In the genomic region with DNA sequence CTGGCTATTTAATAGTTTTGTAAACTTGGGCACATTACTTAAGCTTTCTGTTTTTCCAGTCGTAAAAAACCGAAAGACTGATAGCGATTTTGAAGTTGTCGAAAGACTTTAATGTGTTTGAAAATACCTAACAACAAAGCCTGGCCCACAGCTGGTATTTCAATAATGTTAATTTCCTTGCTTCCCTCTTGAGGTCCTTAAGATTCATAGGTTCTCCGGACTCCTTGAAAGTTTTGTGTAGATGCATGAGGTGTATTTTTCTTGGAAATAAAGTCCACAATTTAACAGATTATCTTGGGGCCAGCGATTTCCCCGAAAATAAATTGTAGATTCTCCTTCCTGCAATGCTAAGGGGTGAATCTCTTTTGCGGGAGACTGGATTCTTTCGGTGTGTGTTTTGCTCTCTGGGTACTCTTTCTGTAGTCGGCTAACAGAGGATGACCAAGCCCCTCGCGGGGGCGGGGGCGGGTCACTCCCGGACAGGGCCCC, we compare ENCODE assay signal across 8 cellular contexts. TPM values are rescaled to one million over a fixed set of nuclear protein-coding genes. Genes with fewer than 3 reads are reported as not detected.
DNase-seq lines count a peak whose midpoint lies in the region; ATAC-seq and TF ChIP-seq lines count a peak whose summit lies in the region.

No MANE protein-coding gene starts in this region.

- H3K9me3 Mint-ChIP-seq in progenitor cell of endocrine pancreas (ENCODE audit: low read depth), result no peaks in the 10 kb centered on the region

- TF ChIP-seq EP300 in esophagus muscularis mucosa (IDR thresholded peaks at IDR 0.05), result no peak

- H3K4me3 ChIP-seq in DND-41 (ENCODE audit: low read depth in 1 of 2, low read length in 2 of 2) (peak overlapping the region; percentile 93 to 98; a peak in 3 of 4 replicates), esophagus muscularis mucosa (peak overlapping the region; percentile 78 to 100 (median 86))

- peaks cover 43% of the 10 kb centered on the region for H3K79me2 ChIP-seq in DND-41 (ENCODE audit: insufficient read depth, low read length)

- H3K36me3 ChIP-seq in DND-41 (ENCODE audit: insufficient read depth, low read length) (peaks cover 37% of the 10 kb centered on the region), esophagus muscularis mucosa (peaks cover 13 to 29% (median 17%) of the 10 kb centered on the region in 4 donors)

- H3K36me3 Mint-ChIP-seq in progenitor cell of endocrine pancreas (ENCODE audit: insufficient read depth), result peaks cover 20% of the 10 kb centered on the region

- CTCF ChIA-PET in RWPE1 (lab: Yijun Ruan, JAX), result interaction anchor here (0.6 to 1.5 kb wide), 6 partner anchors 8 to 92 kb away, joined by 3 to 8 read pairs (median 5); no protein-coding TSS in a partner anchor

- no peaks in the 10 kb centered on the region for H3K9me3 ChIP-seq in DND-41 (ENCODE audit: insufficient read depth, low read length, severe bottlenecking)
- H3K9me3 ChIP-seq in esophagus muscularis mucosa, result no peaks in the 10 kb centered on the region

- TF ChIP-seq CTCF in DND-41 (IDR thresholded peaks at IDR 0.05; ENCODE audit: borderline replicate concordance, extremely low read depth, low read length, poor library complexity, severe bottlenecking), result no peak
- no peak for TF ChIP-seq CTCF in RWPE1 (conservative IDR thresholded peaks at IDR 0.05; ENCODE audit: low read depth)
- TF ChIP-seq CTCF in esophagus muscularis mucosa (IDR thresholded peaks at IDR 0.05), result no peak
- TF ChIP-seq CTCF in progenitor cell of endocrine pancreas (IDR thresholded peaks at IDR 0.05; ENCODE audit: unreplicated experiment), result no peak

- H3K4me3 Mint-ChIP-seq in progenitor cell of endocrine pancreas (ENCODE audit: low read depth), result peak overlapping the region; percentile 100

- peak overlapping the region; percentile 100 for H3K27ac Mint-ChIP-seq in progenitor cell of endocrine pancreas

- intact Hi-C loops in esophagus muscularis mucosa (cut with DNase I), result loop anchor here (2.0 to 5.0 kb wide), 3 partner anchors 67 to 229 kb away; a partner anchor contains a TSS

- peaks cover 35% of the 10 kb centered on the region for H4K20me1 ChIP-seq in DND-41 (ENCODE audit: insufficient read depth, low read length)

- 8% methylated on average over 13 of the region's 15 CpGs for WGBS in esophagus muscularis mucosa

- peak overlapping the region; percentile 83 for H3K27ac ChIP-seq in DND-41 (ENCODE audit: low read length)
- peak overlapping the region; percentile 92 for H3K27ac ChIP-seq in RWPE1
- H3K27ac ChIP-seq in esophagus muscularis mucosa (replicated peaks in 1 of 4), result peak overlapping the region; percentile 91 to 95 (median 94)

- DNase-seq in DND-41 (no peak), RWPE1 (ENCODE audit: low spot score) (no peak), esophagus muscularis mucosa (ENCODE audit: extremely low spot score) (no peak), progenitor cell of endocrine pancreas (ENCODE audit: low spot score, unreplicated experiment) (no peak), cerebellar nuclear complex (lab: John Stamatoyannopoulos, UW) (no peak), hippocampal formation (lab: John Stamatoyannopoulos, UW) (no peak), NCI-H1417 treated with DMSO at 0.1 percent for 48 hours (lab: John Stamatoyannopoulos, UW) (no peak)

- no peak for TF ChIP-seq POLR2A in esophagus muscularis mucosa (IDR thresholded peaks at IDR 0.05; ENCODE audit: low read depth)

- H3K9ac ChIP-seq in DND-41 (ENCODE audit: low read depth, low read length), result peak overlapping the region; percentile 98

- H3K4me1 ChIP-seq in DND-41 (ENCODE audit: insufficient read depth, low read length) (peaks cover 41% of the 10 kb centered on the region), esophagus muscularis mucosa (peaks cover 38 to 50% (median 43%) of the 10 kb centered on the region in 4 donors)

- no peaks in the 10 kb centered on the region for H3K27me3 Mint-ChIP-seq in progenitor cell of endocrine pancreas

- H3K27me3 ChIP-seq in DND-41 (ENCODE audit: insufficient read depth, low read length, poor library complexity) (no peaks in the 10 kb centered on the region), esophagus muscularis mucosa (no peaks in the 10 kb centered on the region)

- H3K4me2 ChIP-seq in DND-41 (ENCODE audit: insufficient read depth, low read length), result peak overlapping the region; percentile 74

- ATAC-seq in DND-41 (ENCODE audit: insufficient read depth, low read depth), result no peak
- no peak for ATAC-seq in HG03135 (IDR thresholded peaks at IDR 0.05; ENCODE audit: unreplicated experiment)

- POLR2A ChIA-PET in RWPE1 (lab: Yijun Ruan, JAX; ENCODE audit: low non-redundant PET), result interaction anchor here (0.7 to 1.0 kb wide), 2 partner anchors 68 to 93 kb away, joined by 3 read pairs; a partner anchor contains a TSS

- H3K4me1 Mint-ChIP-seq in progenitor cell of endocrine pancreas (ENCODE audit: low read depth), result peaks cover 37% of the 10 kb centered on the region

- H2AFZ ChIP-seq in DND-41 (ENCODE audit: low read depth, low read length), result peak overlapping the region; percentile 98

RNA-seq across cellular contexts. Expression of a gene that starts 0.7 kb away (rescaled TPM):
- total RNA-seq in esophagus muscularis mucosa, result 10 to 100 TPM; 39.3 to 53.3 (median 41.6) TPM
- 133 and 135 TPM in 2 replicates for total RNA-seq in progenitor cell of endocrine pancreas
